In genomic region chr14:99566009-99566389, GRCh38 we compare ENCODE assay signal across 13 cellular contexts. TPM values are rescaled to one million over a fixed set of nuclear protein-coding genes. Genes with fewer than 3 reads are reported as not detected.
DNase-seq lines count a peak whose midpoint lies in the region; ATAC-seq, FAIRE-seq and TF ChIP-seq lines count a peak whose summit lies in the region.
"Had no signal": no experiment of that assay in that cellular context is flagged by ENCODE, and none has a peak within 500 bp of the region (broad histone marks: within the 10 kb centered on the region; RNA-seq: fewer than 3 reads in every experiment).

No MANE protein-coding gene starts in this region.

- no peaks in the 10 kb centered on the region for H3K27me3 ChIP-seq in H1 (replicated peaks in 1 of 4; ENCODE audit: control insufficient read depth in 3 of 4, extremely low read depth in 1 of 4, insufficient read depth in 3 of 4, low read length in 3 of 4)

- peak overlapping the region; percentile 81; the same call in 1 of the 2 replicates for H2BK15ac ChIP-seq in H1 (ENCODE audit: low read length)

- peak overlapping the region; percentile 68 for H2BK120ac ChIP-seq in H1 (replicated peaks; ENCODE audit: low read depth, low read length)

- no peak overlapping the region for H3K23ac ChIP-seq in H1 (ENCODE audit: insufficient read length)

- H3K18ac ChIP-seq in H1 (ENCODE audit: extremely low read depth, low read length): no peak overlapping the region; the same call in 1 of the 2 replicates

- H3K36me3 ChIP-seq in H1 (ENCODE audit: control insufficient read depth in 2 of 4, insufficient read depth in 4 of 4, low read length in 3 of 4): no peaks in the 10 kb centered on the region

- peak overlapping the region; percentile 44 for H4K91ac ChIP-seq in H1 (replicated peaks; ENCODE audit: insufficient read length, low read length)

- WGBS in H1 (ENCODE audit: extremely low coverage in 1 of 2, insufficient coverage in 1 of 2, insufficient read length in 1 of 2, insufficient replicate concordance in 2 of 2, low coverage in 1 of 2, low lambda C conversion rate in 2 of 2, missing lambda C conversion rate in 1 of 2), 2 experiments: 84% methylated on average over 7 of the region's 7 CpGs; no CpG with 5 or more reads in 1 of the 2 experiments

- peak overlapping the region; percentile 50; the same call in 1 of the 2 replicates for H2BK12ac ChIP-seq in H1 (ENCODE audit: low read depth, low read length)

- ATAC-seq in omental fat pad (ENCODE audit: low FRiP score): peak; percentile 58
- ATAC-seq: natural killer cell treated with Interleukin-12 subunit alpha and Interleukin-12 subunit beta and Interleukin-15 and Interleukin-18, amount 100 ng/mL, for 72 hours had no signal

- 0 out of 2 replicates have a peak overlapping the region, but pooled peaks have one; percentile 53 for H2AK5ac ChIP-seq in H1 (ENCODE audit: low read depth, low read length)

- CTCF ChIA-PET in H1 (lab: Charles Lee; ENCODE audit: partially characterized antibody): interaction anchor here (1.0 to 2.7 kb wide), 6 partner anchors 9 to 63 kb away, joined by 3 to 18 read pairs (median 5); no protein-coding TSS in a partner anchor

- peaks cover 0 to 72% of the 10 kb centered on the region in 2 experiments; a peak in 3 of 4 replicates for H3K79me2 ChIP-seq in H1 (ENCODE audit: control insufficient read depth in 1 of 2, insufficient read depth in 2 of 2, low read length in 2 of 2)

- H3K9me3 ChIP-seq in H1 (ENCODE audit: insufficient read depth in 2 of 2, low read depth in 1 of 2, low read length in 1 of 2): no peaks in the 10 kb centered on the region
- H3K9me3 ChIP-seq: Caco-2 had no signal

- POLR2A ChIA-PET in H1 (lab: Charles Lee; ENCODE audit: partially characterized antibody): interaction anchor here (1.3 kb wide), 1 partner anchor 21 kb away, joined by 3 read pairs; no protein-coding TSS in a partner anchor

- H3K79me1 ChIP-seq in H1 (ENCODE audit: low read depth, low read length): peaks cover 33% of the 10 kb centered on the region

- peak overlapping the region; percentile 42 for H3K14ac ChIP-seq in H1 (ENCODE audit: insufficient read length)

- TF ChIP-seq RAD21 in H1 (IDR thresholded peaks at IDR 0.05 in 1 of 2, conservative IDR thresholded peaks at IDR 0.05 in 1 of 2; ENCODE audit: low read depth in 2 of 2, low read length in 2 of 2): no peak

- no peak overlapping the region for H4K5ac ChIP-seq in H1 (ENCODE audit: insufficient read length, low read depth, low read length)

- no peak for TF ChIP-seq POLR2A in H1 (IDR thresholded peaks at IDR 0.05; ENCODE audit: control extremely low read depth in 1 of 2, low read depth in 2 of 2, low read length in 2 of 2)
- no peak for TF ChIP-seq POLR2A in GM12892 (IDR thresholded peaks at IDR 0.05; ENCODE audit: low read depth, low read length)

- intact Hi-C loops in posterior vena cava (cut with DNase I): loop anchor here in 1 of 2 donors (5.0 kb wide), 1 partner anchor 36 kb away; the partner anchor contains the start of gene CCDC85C

- no peak overlapping the region for H3K4me2 ChIP-seq in H1 (ENCODE audit: insufficient read depth in 1 of 2, low read depth in 2 of 2, low read length in 2 of 2)

- no peak overlapping the region for H3K4me3 ChIP-seq in H1 (ENCODE audit: extremely low read depth in 1 of 4, insufficient read depth in 2 of 4, low read depth in 3 of 4, low read length in 4 of 4)
- H3K4me3 ChIP-seq: GM23248 had no signal

- no peak for FAIRE-seq in H1 (lab: Jason Lieb, UNC)
- FAIRE-seq in GM12892 (lab: Jason Lieb, UNC): no peak

- no peak overlapping the region for H2AFZ ChIP-seq in H1 (ENCODE audit: low read length)
- H2AFZ ChIP-seq: GM23248 had no signal

- H4K8ac ChIP-seq in H1 (ENCODE audit: extremely low read depth, insufficient read depth, low read length): no peak overlapping the region

- H3K9ac ChIP-seq in H1 (replicated peaks in 1 of 4; ENCODE audit: extremely low read depth in 1 of 4, low read depth in 3 of 4, low read length in 3 of 4): no peak overlapping the region
- H3K9ac ChIP-seq: GM23248 had no signal

- H3K27ac ChIP-seq in H1 (ENCODE audit: low read depth, low read length): no peak overlapping the region
- H3K27ac ChIP-seq: GM23248 had no signal

- TF ChIP-seq CTCF in H1 (IDR thresholded peaks at IDR 0.05; ENCODE audit: control extremely low read depth in 1 of 3, insufficient read depth in 1 of 3, low read depth in 1 of 3, low read length in 3 of 3): no peak
- no peak for TF ChIP-seq CTCF in omental fat pad (IDR thresholded peaks at IDR 0.05)

- H3K23me2 ChIP-seq in H1 (ENCODE audit: low read depth, low read length): 0 out of 2 replicates have a peak, but pooled peaks cover 2% of the 10 kb centered on the region

- H3K56ac ChIP-seq in H1 (replicated peaks; ENCODE audit: insufficient read length, low read depth, low read length): no peak overlapping the region

- peaks cover 15 to 72% (median 54%) of the 10 kb centered on the region in 4 experiments for H3K4me1 ChIP-seq in H1 (replicated peaks in 1 of 4; ENCODE audit: control insufficient read depth in 3 of 4, insufficient read depth in 4 of 4, low read length in 3 of 4)

- peak; percentile 34 for DNase-seq in EH (ENCODE audit: low read depth)
- DNase-seq in NCI-H2029 (lab: John Stamatoyannopoulos, UW): peak; percentile 68
- DNase-seq in H1 (ENCODE audit: low read depth in 1 of 2, low spot score in 2 of 2): no peak
- peak; percentile 36 for DNase-seq in omental fat pad (ENCODE audit: low spot score)
- no peak for DNase-seq in GM12892 (ENCODE audit: insufficient read length)
- no peak for DNase-seq in T-helper 1 cell
- DNase-seq in posterior vena cava (ENCODE audit: low spot score): no peak
- DNase-seq: Caco-2, GM23248, MM.1S, NCI-H524 treated with DMSO at 0.1 percent for 48 hours, Right ventricle myocardium superior had no signal

- TF ChIP-seq EP300 in H1 (IDR thresholded peaks at IDR 0.05; ENCODE audit: borderline replicate concordance in 1 of 2, low read depth in 2 of 2, low read length in 2 of 2): no peak

- no peak overlapping the region for H3K4ac ChIP-seq in H1 (replicated peaks; ENCODE audit: insufficient read length, low read depth, low read length)

- H2BK5ac ChIP-seq in H1 (ENCODE audit: low read depth, low read length): peak overlapping the region; percentile 35; the same call in 1 of the 2 replicates

- H4K20me1 ChIP-seq in H1 (replicated peaks in 1 of 2; ENCODE audit: control insufficient read depth in 1 of 2, insufficient read depth in 2 of 2, low read length in 2 of 2): peaks cover 10 to 42% of the 10 kb centered on the region in 2 experiments

- no peak overlapping the region; the same call in 1 of the 2 replicates for H2BK20ac ChIP-seq in H1 (ENCODE audit: low read length)

TF ChIP-seq in H1, 55 proteins besides CTCF, POLR2A, EP300 and RAD21:
- TF ChIP-seq ATF2 (IDR thresholded peaks at IDR 0.05; ENCODE audit: low read length) (no peak), CHD1 (IDR thresholded peaks at IDR 0.05; ENCODE audit: low read depth, low read length) (no peak), MAX (IDR thresholded peaks at IDR 0.05) (no peak), SIN3A (conservative IDR thresholded peaks at IDR 0.05 in 1 of 2, IDR thresholded peaks at IDR 0.05 in 1 of 2; ENCODE audit: low read depth in 1 of 2, low read length in 2 of 2) (no peak), NANOG (IDR thresholded peaks at IDR 0.05; ENCODE audit: insufficient read depth, low read depth, low read length, poor library complexity, severe bottlenecking) (no peak), RBBP5 (IDR thresholded peaks at IDR 0.05; ENCODE audit: borderline replicate concordance, low read depth, low read length) (no peak), POLR2AphosphoS5 (IDR thresholded peaks at IDR 0.05; ENCODE audit: low read depth, low read length) (no peak), EZH2 (IDR thresholded peaks at IDR 0.05; ENCODE audit: low read depth, low read length, severe bottlenecking) (no peak), SAP30 (IDR thresholded peaks at IDR 0.05; ENCODE audit: insufficient read depth, insufficient replicate concordance, low read length) (no peak), SP4 (IDR thresholded peaks at IDR 0.05; ENCODE audit: low read length) (no peak), SRF (IDR thresholded peaks at IDR 0.05; ENCODE audit: low read depth, low read length) (no peak), HDAC6 (IDR thresholded peaks at IDR 0.05; ENCODE audit: low read depth, low read length) (no peak), TBP (IDR thresholded peaks at IDR 0.05; ENCODE audit: low read depth, low read length) (no peak), POU5F1 (IDR thresholded peaks at IDR 0.05; ENCODE audit: low read depth, low read length) (no peak), CBX5 (IDR thresholded peaks at IDR 0.05; ENCODE audit: low read depth, low read length) (no peak), PHF8 (conservative IDR thresholded peaks at IDR 0.05; ENCODE audit: low read depth, low read length) (no peak)

RNA-seq across cellular contexts. Expression of gene CCDC85C, which starts 38.0 kb away (rescaled TPM):
- 35.8 and 38.6 TPM in 2 replicates for total RNA-seq in H1 (2021; fragmentation: NEBNext Ultra II Directional; extraction: Animal tissue kit (Norgen Biotek cat#: 25700))
- polyA plus RNA-seq in H1 (2011; rRNA removed): 16.8 and 26.4 TPM in 2 replicates
- polyA plus RNA-seq in H1 (2011; cell fraction: cytosol; rRNA removed): 18.1 TPM
- polyA plus RNA-seq in H1 (2011; cell fraction: nucleus; rRNA removed): 31.7 TPM
- 18.2 to 30.0 TPM (median 25.2 TPM) in 4 replicates for polyA plus RNA-seq in H1 (2012, experiment 1 of 2)
- 32.9 TPM for polyA plus RNA-seq in H1 (2012, experiment 2 of 2)
- 15.1 TPM for polyA plus RNA-seq in H1 (2013, experiment 1 of 2)
- polyA plus RNA-seq in H1 (2013, experiment 2 of 2): 15.5 TPM
- polyA minus RNA-seq in H1 (2011; rRNA and poly(A)+ RNA removed): 22.2 and 22.8 TPM in 2 replicates
- 23.3 TPM for polyA minus RNA-seq in H1 (2011; cell fraction: cytosol; rRNA and poly(A)+ RNA removed)
- 19.6 TPM for polyA minus RNA-seq in H1 (2011; cell fraction: nucleus; rRNA and poly(A)+ RNA removed)
- 10 to 100 TPM in 2 of 4 donors, 1 to 10 TPM in 2; 3.3 to 17.7 (median 8.3) TPM for total RNA-seq in omental fat pad
- 1.2 TPM for polyA plus RNA-seq in GM12892 (2012; ENCODE audit: missing spikeins)
- total RNA-seq in posterior vena cava: 10 to 100 TPM; 19.8 to 28.2 TPM

Comparison
In these comparisons a context has a peak if more than half of its experiments do, and no peak if none do; other contexts are left out.
1. DNase-seq: peak in EH (single experiment), NCI-H2029 (single experiment) and omental fat pad (single experiment); none in H1 (0 of 2), GM12892 (single experiment), T-helper 1 cell (0 of 5) and posterior vena cava (single experiment).